Comparison of ENCODE assay signal across 22 cellular contexts in the genomic region with DNA sequence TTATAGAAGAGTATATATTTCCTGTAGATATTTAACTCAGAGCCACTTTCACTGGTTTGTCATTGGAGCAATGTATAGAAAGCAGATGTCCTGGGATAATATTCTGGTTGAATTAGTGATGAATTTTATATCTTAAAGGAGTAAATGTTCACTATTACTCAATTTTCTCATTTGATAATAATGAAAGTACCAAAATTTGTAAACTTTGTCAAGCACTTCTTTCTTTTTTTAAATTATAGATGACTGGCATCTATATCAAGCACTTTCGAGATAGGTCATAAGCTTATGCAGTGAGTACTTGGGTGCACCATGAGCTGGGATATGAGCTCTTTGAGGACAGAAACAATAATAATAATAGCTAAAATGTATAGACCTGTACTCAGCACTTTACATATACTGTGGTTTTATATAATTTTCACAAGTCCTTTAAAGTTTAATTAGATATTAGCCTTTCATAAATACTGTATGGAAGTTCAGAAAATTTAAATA.
"Had no signal": no experiment of that assay in that cellular context is flagged by ENCODE, and none has a peak within 500 bp of the region (broad histone marks: within the 10 kb centered on the region; RNA-seq: fewer than 3 reads in every experiment).

No MANE protein-coding gene starts in this region.

- H3K27ac ChIP-seq: Peyer's patch, SJCRH30 had no signal

- DNase-seq: KBM-7; MG63; NCI-H1092; NCI-H1105 treated with DMSO at 0.1 percent for 48 hours; NCI-H1436; NCI-H187; NCI-H2029; NCI-H2081 treated with DMSO at 0.1 percent for 48 hours; NCI-H2171; NCI-H226; NCI-H446; NCI-H510A; NCI-H524 treated with DMSO at 0.1 percent for 48 hours; NCI-H69; NCI-H774; NK-92 treated with Interleukin-12 subunit alpha and Interleukin-12 subunit beta, amount 100 ng/mL, for 24 hours; PC-3; Peyer's patch; SHP77 treated with DMSO at 0.1 percent for 48 hours; SJCRH30 had no signal

- H3K9me3 ChIP-seq: MG63, Peyer's patch, SJCRH30 had no signal

- H3K4me1 ChIP-seq: SJCRH30 had no signal

- H3K27me3 ChIP-seq: MG63, Peyer's patch, SJCRH30 had no signal

- ATAC-seq: PC-3, Right ventricle myocardium inferior, SK-N-SH treated with all-trans-retinoic acid at 6 μM for 48 hours had no signal

- H3K4me3 ChIP-seq: MG63, Peyer's patch, SJCRH30 had no signal
